Comparison of ENCODE assay signal across 1 cellular context in the genomic region with DNA sequence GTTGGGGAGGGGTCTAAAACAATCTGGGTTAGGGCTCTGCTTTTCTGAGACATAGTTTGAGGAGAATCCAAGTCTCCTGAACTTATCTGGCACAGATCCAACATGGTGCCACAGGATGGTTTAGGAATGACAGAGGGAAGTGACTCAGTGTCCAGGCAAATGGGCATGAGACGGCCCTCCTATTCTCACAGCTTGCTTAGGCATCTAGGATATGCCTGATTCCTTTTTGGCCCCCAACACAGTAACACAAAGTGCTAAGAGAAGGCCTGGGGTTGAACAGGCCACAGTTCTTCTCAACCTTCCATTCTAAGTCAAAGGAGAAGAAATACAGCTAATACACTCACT.
TF ChIP-seq lines count a peak whose summit lies in the region.

No MANE protein-coding gene starts in this region.

TF ChIP-seq in endothelial cell of umbilical vein, 7 proteins besides CTCF, POLR2A, EP300 and RAD21 (continued from another document):
- peak; percentile 17 for TF ChIP-seq GATA2 (IDR thresholded peaks at IDR 0.05; ENCODE audit: insufficient read depth, insufficient read length, low read depth, low read length)
